27 cellular contexts compared by ENCODE assay signal in the genomic region with DNA sequence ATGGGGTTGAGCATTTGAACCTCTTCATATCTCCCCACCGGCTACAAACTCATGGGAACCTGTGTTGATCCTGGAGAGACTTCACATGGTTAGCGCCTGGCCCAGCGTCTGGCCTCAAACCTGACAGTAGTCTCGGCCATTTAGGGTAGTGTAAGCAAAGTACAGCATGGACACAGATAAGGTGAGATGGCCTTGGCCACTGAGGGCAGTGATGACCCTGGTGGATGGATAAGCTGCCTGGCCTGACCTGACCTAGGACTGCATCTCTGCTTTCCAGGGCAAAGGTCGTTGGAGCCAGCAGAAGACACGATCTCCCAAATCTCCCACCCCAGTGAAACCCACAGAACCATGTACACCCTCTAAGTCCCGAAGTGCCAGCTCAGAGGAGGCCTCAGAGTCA. TPM values are rescaled to one million over a fixed set of nuclear protein-coding genes. Genes with fewer than 3 reads are reported as not detected.
DNase-seq lines count a peak whose midpoint lies in the region; ATAC-seq, FAIRE-seq and TF ChIP-seq lines count a peak whose summit lies in the region.
"Had no signal": no experiment of that assay in that cellular context is flagged by ENCODE, and none has a peak within 500 bp of the region (broad histone marks: within the 10 kb centered on the region; RNA-seq: fewer than 3 reads in every experiment).

No MANE protein-coding gene starts in this region.

- intact Hi-C loops in kidney (cut with DNase I): no loop called here

- DNase-seq in GM12892 (ENCODE audit: insufficient read length) (no peak), left lobe of liver (ENCODE audit: low spot score) (no peak), kidney (no peak), erythroblast (lab: John Stamatoyannopoulos, UW) (no peak)
- no peak for DNase-seq in stimulated activated naive B cell treated with anti-CD40 and anti-IgM and Interleukin-4, amounts not matched to agents 10 μg/mL and 1 μg/mL and 100 μg/mL, for 72 hours
- DNase-seq: 8988T; ACHN; BE2C; C1 segment of cervical spinal cord; CD4-positive, alpha-beta memory T cell; CD4-positive, CD25-positive, alpha-beta regulatory T cell; CD8-positive, alpha-beta memory T cell; COR-L47; DMS 273 treated with DMSO at 0.1 percent for 48 hours; DMS153; DMS53; DMS79; DND-41; EL; GDM1 had no signal

- H3K27me3 ChIP-seq in liver (ENCODE audit: control insufficient read depth in 4 of 4, insufficient read depth in 4 of 4, low read length in 3 of 4): no peaks in the 10 kb centered on the region
- H3K27me3 ChIP-seq: BE2C had no signal

- H3K27ac ChIP-seq in liver (ENCODE audit: low read depth in 1 of 2, low read length in 2 of 2): no peak overlapping the region
- no peak overlapping the region for H3K27ac ChIP-seq in kidney (ENCODE audit: low read depth in 2 of 2, low read length in 2 of 2)
- H3K27ac ChIP-seq: BLaER1 had no signal

- H3K36me3 ChIP-seq in liver (ENCODE audit: control insufficient read depth in 4 of 4, insufficient read depth in 3 of 4, low read depth in 1 of 4, low read length in 3 of 4) (peaks cover 8 to 25% (median 13%) of the 10 kb centered on the region in 4 donors), kidney (ENCODE audit: control insufficient read depth in 1 of 2, insufficient read depth in 2 of 2, low read length in 2 of 2) (peaks cover 8 to 34% of the 10 kb centered on the region in 2 donors)
- H3K36me3 ChIP-seq: BE2C had no signal

- peak; percentile 36 for ATAC-seq in left lobe of liver
- ATAC-seq in stimulated activated naive B cell treated with anti-CD40 and anti-IgM and Interleukin-4, amounts not matched to agents 10 μg/mL and 1 μg/mL and 100 μg/mL, for 72 hours (replicated peaks): no peak
- no peak for ATAC-seq in GM19463 (IDR thresholded peaks at IDR 0.05; ENCODE audit: unreplicated experiment)
- ATAC-seq: GM12878 had no signal

- H3K36me3 Mint-ChIP-seq in stimulated activated naive B cell treated with anti-CD40 and anti-IgM and Interleukin-4, amounts not matched to agents 10 μg/mL and 1 μg/mL and 100 μg/mL, for 72 hours: peaks cover 4 to 18% of the 10 kb centered on the region in 2 donors

- no peak overlapping the region for H3K4me3 ChIP-seq in liver (ENCODE audit: low read depth in 1 of 3, low read length in 3 of 3)
- H3K4me3 ChIP-seq in kidney (ENCODE audit: low read length in 2 of 2): no peak overlapping the region
- H3K4me3 ChIP-seq: BLaER1, GM12878 had no signal

- peak; percentile 9 for FAIRE-seq in GM12892 (lab: Jason Lieb, UNC)
- FAIRE-seq in kidney (lab: Jason Lieb, UNC): no peak
- FAIRE-seq: A204.1, GM12878, GM19239 had no signal

- H3K4me1 ChIP-seq in liver (ENCODE audit: control insufficient read depth in 4 of 4, insufficient read depth in 4 of 4, low read length in 3 of 4): peaks cover 0 to 7% (median 0%) of the 10 kb centered on the region in 4 donors
- no peaks in the 10 kb centered on the region for H3K4me1 ChIP-seq in kidney (ENCODE audit: control insufficient read depth in 1 of 2, insufficient read depth in 1 of 2, low read depth in 1 of 2, low read length in 2 of 2)
- H3K4me1 ChIP-seq: BE2C, BLaER1 had no signal

- TF ChIP-seq POLR2A in GM12892 (IDR thresholded peaks at IDR 0.05; ENCODE audit: low read depth, low read length) (no peak), erythroblast (IDR thresholded peaks at IDR 0.05; ENCODE audit: low read length) (no peak)

- H3K9me3 ChIP-seq in liver (ENCODE audit: control insufficient read depth in 4 of 4, low read length in 3 of 4): no peaks in the 10 kb centered on the region
- no peaks in the 10 kb centered on the region for H3K9me3 ChIP-seq in kidney (ENCODE audit: control insufficient read depth in 1 of 2, low read length in 2 of 2)
- H3K9me3 ChIP-seq: BE2C, BLaER1 had no signal

- no peaks in the 10 kb centered on the region for H3K27me3 Mint-ChIP-seq in stimulated activated naive B cell treated with anti-CD40 and anti-IgM and Interleukin-4, amounts not matched to agents 10 μg/mL and 1 μg/mL and 100 μg/mL, for 72 hours
- H3K27me3 Mint-ChIP-seq: CD4-positive, alpha-beta memory T cell; CD4-positive, CD25-positive, alpha-beta regulatory T cell had no signal

- H3K9me3 Mint-ChIP-seq in stimulated activated naive B cell treated with anti-CD40 and anti-IgM and Interleukin-4, amounts not matched to agents 10 μg/mL and 1 μg/mL and 100 μg/mL, for 72 hours: no peaks in the 10 kb centered on the region
- H3K9me3 Mint-ChIP-seq: CD4-positive, alpha-beta memory T cell; CD4-positive, CD25-positive, alpha-beta regulatory T cell; CD8-positive, alpha-beta memory T cell had no signal

- H3K4me1 Mint-ChIP-seq in stimulated activated naive B cell treated with anti-CD40 and anti-IgM and Interleukin-4, amounts not matched to agents 10 μg/mL and 1 μg/mL and 100 μg/mL, for 72 hours: no peaks in the 10 kb centered on the region
- H3K4me1 Mint-ChIP-seq: CD14-positive monocyte; CD4-positive, CD25-positive, alpha-beta regulatory T cell; CD8-positive, alpha-beta memory T cell had no signal

- 56% methylated on average over 7 of the region's 7 CpGs for WGBS in liver

- no peak for TF ChIP-seq RAD21 in liver (IDR thresholded peaks at IDR 0.05)

- H3K9ac ChIP-seq in liver (ENCODE audit: low read depth in 1 of 2, low read length in 2 of 2) (no peak overlapping the region), kidney (ENCODE audit: low read length in 2 of 2) (no peak overlapping the region)
- H3K9ac ChIP-seq: BLaER1 had no signal

- H3K4me3 Mint-ChIP-seq in stimulated activated naive B cell treated with anti-CD40 and anti-IgM and Interleukin-4, amounts not matched to agents 10 μg/mL and 1 μg/mL and 100 μg/mL, for 72 hours: no peak overlapping the region
- H3K4me3 Mint-ChIP-seq: CD14-positive monocyte; CD4-positive, alpha-beta memory T cell; CD4-positive, CD25-positive, alpha-beta regulatory T cell; CD8-positive, alpha-beta memory T cell had no signal

- H3K27ac Mint-ChIP-seq in stimulated activated naive B cell treated with anti-CD40 and anti-IgM and Interleukin-4, amounts not matched to agents 10 μg/mL and 1 μg/mL and 100 μg/mL, for 72 hours: peak overlapping the region; percentile 73
- H3K27ac Mint-ChIP-seq: CD14-positive monocyte; CD4-positive, alpha-beta memory T cell had no signal

- TF ChIP-seq CTCF in liver (IDR thresholded peaks at IDR 0.05; ENCODE audit: low read depth, low read length, missing input control): no peak
- no peak for TF ChIP-seq CTCF in kidney (IDR thresholded peaks at IDR 0.05; ENCODE audit: borderline replicate concordance, extremely low read depth, insufficient read depth)

TF ChIP-seq in liver, 16 proteins besides CTCF, POLR2A, EP300 and RAD21:
- TF ChIP-seq NR2F2 (IDR thresholded peaks at IDR 0.05): no peak
- TF ChIP-seq, protein P1, sequence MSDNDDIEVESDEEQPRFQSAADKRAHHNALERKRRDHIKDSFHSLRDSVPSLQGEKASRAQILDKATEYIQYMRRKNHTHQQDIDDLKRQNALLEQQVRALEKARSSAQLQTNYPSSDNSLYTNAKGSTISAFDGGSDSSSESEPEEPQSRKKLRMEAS (IDR thresholded peaks at IDR 0.05): no peak
- TF ChIP-seq, protein P2, sequence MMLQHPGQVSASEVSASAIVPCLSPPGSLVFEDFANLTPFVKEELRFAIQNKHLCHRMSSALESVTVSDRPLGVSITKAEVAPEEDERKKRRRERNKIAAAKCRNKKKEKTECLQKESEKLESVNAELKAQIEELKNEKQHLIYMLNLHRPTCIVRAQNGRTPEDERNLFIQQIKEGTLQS (IDR thresholded peaks at IDR 0.05): no peak
- TF ChIP-seq HNF4A (conservative IDR thresholded peaks at IDR 0.05): peak in 1 of 2 donors; percentile 53
- peak; percentile 25 to 68 for TF ChIP-seq RXRA (IDR thresholded peaks at IDR 0.05)
- no peak for TF ChIP-seq HNF4G (IDR thresholded peaks at IDR 0.05)
- no peak for TF ChIP-seq YY1 (IDR thresholded peaks at IDR 0.05)
- TF ChIP-seq GABPA (IDR thresholded peaks at IDR 0.05 in 1 of 2, conservative IDR thresholded peaks at IDR 0.05 in 1 of 2): no peak

RNA-seq across cellular contexts. Expression of a gene that starts 51.7 kb away (rescaled TPM):
- polyA plus RNA-seq in GM12892 (2012; ENCODE audit: missing spikeins): 0.83 TPM
- total RNA-seq in left lobe of liver: 8.1 TPM
- total RNA-seq in liver: 1 to 10 TPM; 1.7 to 5.3 TPM
- 1 to 10 TPM; 2.0 to 2.2 TPM for polyA plus RNA-seq in liver
- total RNA-seq in kidney: 14.1 TPM
- polyA plus RNA-seq in kidney (ENCODE audit: insufficient read depth, low read depth, low replicate concordance): 3.9 TPM
